In genomic region chr20:5160882-5161281, GRCh38 we compare ENCODE assay signal across 1 cellular context.
TF ChIP-seq lines count a peak whose summit lies in the region.

No MANE protein-coding gene starts in this region.

TF ChIP-seq in IMR-90, 13 proteins besides CTCF, POLR2A, EP300 and RAD21 (continued from another document):
- peak; percentile 90 for TF ChIP-seq NFE2L2 (IDR thresholded peaks at IDR 0.05; ENCODE audit: low read depth, low read length)
- TF ChIP-seq MAZ (IDR thresholded peaks at IDR 0.05; ENCODE audit: borderline replicate concordance, low read depth, low read length), result no peak
- peak; percentile 78 for TF ChIP-seq MAFK (IDR thresholded peaks at IDR 0.05; ENCODE audit: low read depth, low read length)
- no peak for TF ChIP-seq BHLHE40 (IDR thresholded peaks at IDR 0.05; ENCODE audit: low read depth, low read length)
